Comparison of ENCODE assay signal across 15 cellular contexts in genomic region chrX:13109811-13110210, GRCh38.
DNase-seq lines count a peak whose midpoint lies in the region; ATAC-seq, FAIRE-seq and TF ChIP-seq lines count a peak whose summit lies in the region.
"Had no signal": no experiment of that assay in that cellular context is flagged by ENCODE, and none has a peak within 500 bp of the region (broad histone marks: within the 10 kb centered on the region; RNA-seq: fewer than 3 reads in every experiment).

No MANE protein-coding gene starts in this region.

- CTCF ChIA-PET in Panc1 (lab: Charles Lee), result no interaction called here

- no peak for TF ChIP-seq EP300 in stomach (IDR thresholded peaks at IDR 0.05)

- FAIRE-seq in islet of Langerhans (lab: Jason Lieb, UNC), result peak; percentile 53

- H3K36me3 ChIP-seq in Panc1 (ENCODE audit: control insufficient read depth, insufficient read depth, low read length) (no peaks in the 10 kb centered on the region), stomach (no peaks in the 10 kb centered on the region)
- H3K36me3 ChIP-seq: MG63 had no signal

- H3K27me3 ChIP-seq in Panc1 (ENCODE audit: control insufficient read depth, insufficient read depth, low read length), result no peaks in the 10 kb centered on the region
- no peaks in the 10 kb centered on the region for H3K27me3 ChIP-seq in stomach
- H3K27me3 ChIP-seq: MG63 had no signal

- 60 to 83% (median 77%) methylated on average over 5 of the region's 5 CpGs for WGBS in stomach, 5 donors

- H3K27ac ChIP-seq in Panc1 (ENCODE audit: low read length) (peak overlapping the region; percentile 59), stomach (peak overlapping the region; percentile 9 to 81 (median 66))

- no peak for ATAC-seq in Panc1

- POLR2A ChIA-PET in Panc1 (lab: Charles Lee), result no interaction called here

- H3K4me3 ChIP-seq in Panc1 (ENCODE audit: low read depth in 2 of 2, low read length in 2 of 2) (no peak overlapping the region), cardiac fibroblast (replicated peaks in 1 of 2; ENCODE audit: low read depth in 2 of 2, low read length in 2 of 2) (no peak overlapping the region), stomach (no peak overlapping the region)
- H3K4me3 ChIP-seq: MG63 had no signal

- H3K9me3 ChIP-seq in Panc1 (ENCODE audit: control insufficient read depth, insufficient read depth, low read depth, low read length), result no peaks in the 10 kb centered on the region
- no peaks in the 10 kb centered on the region for H3K9me3 ChIP-seq in stomach

- BruUV-seq in Panc1 (replicated peaks; lab: Mats Ljungman, UMichigan), result no TSS peak

- TF ChIP-seq CTCF in Panc1 (IDR thresholded peaks at IDR 0.05) (no peak), cardiac fibroblast (IDR thresholded peaks at IDR 0.05; ENCODE audit: low read depth, low read length) (no peak), stomach (IDR thresholded peaks at IDR 0.05) (no peak)

- intact Hi-C loops in Panc1 (cut with micrococcal nuclease; ENCODE audit: unreplicated experiment), result no loop called here
- intact Hi-C loops in stomach (cut with DNase I; ENCODE audit: low total_unique reads), result no loop called here

- DNase-seq in Panc1 (ENCODE audit: low read depth, low spot score), result no peak
- peak; percentile 54 to 84 for DNase-seq in cardiac fibroblast (ENCODE audit: low read depth in 2 of 2)
- DNase-seq in stomach, result no peak
- DNase-seq in activated T-cell treated with anti-CD3 and anti-CD28 coated beads, Interleukin-2, amount 50 U/mL, for 48 hours, result no peak
- no peak for DNase-seq in NCI-H2171 (lab: John Stamatoyannopoulos, UW)
- DNase-seq in AG20443 (ENCODE audit: low spot score), result no peak
- DNase-seq in stimulated activated CD4-positive, alpha-beta T cell treated with anti-CD3 and anti-CD28 coated beads, Interleukin-2, amount 100 ng/mL, for 24 hours, result no peak
- DNase-seq: activated CD4-positive, alpha-beta memory T cell treated with anti-CD3 and anti-CD28 coated beads, Interleukin-2, amount 10 ng/mL, durations not matched to agents 7 days and 5 days; activated naive CD4-positive, alpha-beta T cell treated with Interleukin-2 at 50 U/mL for 16 hours; CD4-positive, alpha-beta memory T cell; hypothalamus; MG63; substantia nigra; T1000 had no signal

- in situ Hi-C loops in Panc1 (cut with HindIII; ENCODE audit: low pct_unique_long_range_greater_than_20kb, low sequenced_read_pairs), result no loop called here

- H3K4me1 ChIP-seq in Panc1 (ENCODE audit: control insufficient read depth, insufficient read depth, low read length) (no peaks in the 10 kb centered on the region; the same call in 1 of the 2 replicates), stomach (peaks cover 0 to 9% (median 3%) of the 10 kb centered on the region in 4 donors)

- no peak for TF ChIP-seq POLR2A in stomach (IDR thresholded peaks at IDR 0.05)

Comparison
In these comparisons a context has a peak if more than half of its experiments do, and no peak if none do; other contexts are left out.
1. DNase-seq: peak in cardiac fibroblast (2 of 2); none in Panc1 (single experiment), stomach (single experiment), activated T-cell treated with anti-CD3 and anti-CD28 coated beads, Interleukin-2, amount 50 U/mL, for 48 hours (0 of 2), NCI-H2171 (single experiment), AG20443 (single experiment) and stimulated activated CD4-positive, alpha-beta T cell treated with anti-CD3 and anti-CD28 coated beads, Interleukin-2, amount 100 ng/mL, for 24 hours (0 of 2).